ENCODE assay signal across 8 cellular contexts in the genomic region with DNA sequence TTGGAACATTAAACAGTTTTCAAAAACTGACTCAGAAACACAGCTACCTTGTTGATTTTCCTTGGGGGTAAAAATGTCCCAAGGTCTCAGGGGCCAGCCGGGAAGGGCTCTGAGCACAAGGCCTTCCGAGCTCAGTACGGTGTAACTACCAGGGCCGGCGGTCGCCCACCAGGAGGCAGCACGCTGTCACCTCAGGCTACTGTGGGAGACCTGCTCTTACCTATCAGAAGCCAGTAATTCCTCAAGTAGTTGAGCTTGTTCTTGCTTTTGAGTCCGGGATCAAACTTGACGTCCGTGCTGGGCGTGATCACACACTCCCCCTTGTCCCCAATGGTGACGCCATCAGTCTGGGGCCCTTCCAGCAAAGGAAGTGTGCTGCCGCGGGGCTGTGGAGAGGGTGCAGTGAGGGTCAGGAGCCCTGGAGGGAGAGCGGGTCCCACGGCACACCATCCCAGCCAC. TPM values are rescaled to one million over a fixed set of nuclear protein-coding genes. Genes with fewer than 3 reads are reported as not detected.
DNase-seq lines count a peak whose midpoint lies in the region; ATAC-seq and TF ChIP-seq lines count a peak whose summit lies in the region.

No MANE protein-coding gene starts in this region.

- H3K4ac ChIP-seq in trophoblast cell (ENCODE audit: low read depth, low read length), result no peak overlapping the region

- no peak overlapping the region for H2BK120ac ChIP-seq in trophoblast cell (ENCODE audit: insufficient read depth, low read length, poor library complexity)

- H2BK5ac ChIP-seq in trophoblast cell (ENCODE audit: low read depth, low read length, poor library complexity), result no peak overlapping the region

- no peak overlapping the region for H3K23ac ChIP-seq in trophoblast cell (ENCODE audit: low read length)

- peak overlapping the region; percentile 63 for H3K27ac Mint-ChIP-seq in activated T-helper 1 cell treated with anti-CD3 and anti-CD28 coated beads, Interleukin-12 subunit alpha, Interleukin-12 subunit beta, Interleukin-2, Interleukin-4 antibody, amounts not matched to agents 30 ng/mL and 10 ng/mL and 1 ng/mL, durations not matched to agents 14 hours and 24 hours and 36 hours

- no peaks in the 10 kb centered on the region for H3K4me1 ChIP-seq in foreskin keratinocyte
- H3K4me1 ChIP-seq in trophoblast cell (ENCODE audit: control insufficient read depth in 1 of 2, insufficient read depth in 2 of 2, low read length in 2 of 2), result peaks cover 3 to 11% of the 10 kb centered on the region in 2 experiments

- no peak overlapping the region for H4K91ac ChIP-seq in trophoblast cell (ENCODE audit: low read depth, low read length)

- H3K27ac ChIP-seq in foreskin keratinocyte (no peak overlapping the region), trophoblast cell (ENCODE audit: low read depth, low read length) (no peak overlapping the region)

- peaks cover 91% of the 10 kb centered on the region for H3K4me1 Mint-ChIP-seq in activated T-helper 1 cell treated with anti-CD3 and anti-CD28 coated beads, Interleukin-12 subunit alpha, Interleukin-12 subunit beta, Interleukin-2, Interleukin-4 antibody, amounts not matched to agents 30 ng/mL and 10 ng/mL and 1 ng/mL, durations not matched to agents 14 hours and 24 hours and 36 hours (ENCODE audit: low read depth)

- TF ChIP-seq CTCF in foreskin keratinocyte (conservative IDR thresholded peaks at IDR 0.05), result peak; percentile 76

- no peak overlapping the region for H3K9ac ChIP-seq in trophoblast cell (ENCODE audit: low read length)

- H3K79me2 ChIP-seq in trophoblast cell (ENCODE audit: control insufficient read depth, insufficient read depth, low read length, poor library complexity), result no peaks in the 10 kb centered on the region

- intact Hi-C loops in activated T-helper 1 cell treated with anti-CD3 and anti-CD28 coated beads, Interleukin-12 subunit alpha, Interleukin-12 subunit beta, Interleukin-2, Interleukin-4 antibody, amounts not matched to agents 30 ng/mL and 10 ng/mL and 1 ng/mL, durations not matched to agents 14 hours and 24 hours and 36 hours (cut with micrococcal nuclease), result loop anchor here (1.0 to 5.0 kb wide), 2 partner anchors 36 to 70 kb away; no protein-coding TSS in a partner anchor

- H3K14ac ChIP-seq in trophoblast cell (ENCODE audit: low read length), result no peak overlapping the region

- no peak overlapping the region for H2AK5ac ChIP-seq in trophoblast cell (ENCODE audit: low read length)

- H2AFZ ChIP-seq in trophoblast cell (ENCODE audit: insufficient read depth, low read length, poor library complexity), result no peak overlapping the region

- ATAC-seq in foreskin keratinocyte (peak; percentile 69), HG03108 (IDR thresholded peaks at IDR 0.05; ENCODE audit: unreplicated experiment) (no peak)

- peaks cover 81% of the 10 kb centered on the region for H3K36me3 Mint-ChIP-seq in activated T-helper 1 cell treated with anti-CD3 and anti-CD28 coated beads, Interleukin-12 subunit alpha, Interleukin-12 subunit beta, Interleukin-2, Interleukin-4 antibody, amounts not matched to agents 30 ng/mL and 10 ng/mL and 1 ng/mL, durations not matched to agents 14 hours and 24 hours and 36 hours (ENCODE audit: low read depth)

- no peak overlapping the region for H4K12ac ChIP-seq in trophoblast cell (ENCODE audit: low read depth, low read length)

- H3K18ac ChIP-seq in trophoblast cell (ENCODE audit: low read length), result no peak overlapping the region

- no CpG with 5 or more reads among the region's 16 CpGs for WGBS in trophoblast cell (ENCODE audit: extremely low coverage, insufficient coverage, insufficient read length)

- H3K9me3 Mint-ChIP-seq in activated T-helper 1 cell treated with anti-CD3 and anti-CD28 coated beads, Interleukin-12 subunit alpha, Interleukin-12 subunit beta, Interleukin-2, Interleukin-4 antibody, amounts not matched to agents 30 ng/mL and 10 ng/mL and 1 ng/mL, durations not matched to agents 14 hours and 24 hours and 36 hours, result peaks cover 4% of the 10 kb centered on the region

- H3K4me2 ChIP-seq in trophoblast cell (ENCODE audit: low read length), result no peak overlapping the region

- H3K4me3 ChIP-seq in trophoblast cell (ENCODE audit: low read depth, low read length), result no peak overlapping the region

- no peak overlapping the region for H4K8ac ChIP-seq in trophoblast cell (ENCODE audit: low read depth, low read length)

- no peaks in the 10 kb centered on the region for H3K27me3 Mint-ChIP-seq in activated T-helper 1 cell treated with anti-CD3 and anti-CD28 coated beads, Interleukin-12 subunit alpha, Interleukin-12 subunit beta, Interleukin-2, Interleukin-4 antibody, amounts not matched to agents 30 ng/mL and 10 ng/mL and 1 ng/mL, durations not matched to agents 14 hours and 24 hours and 36 hours (ENCODE audit: insufficient read depth)

- peaks cover 6% of the 10 kb centered on the region for H3K9me3 ChIP-seq in trophoblast cell (ENCODE audit: insufficient read depth, low read depth, low read length)

- DNase-seq in D341Med (ENCODE audit: low spot score) (peak; percentile 91), NCI-H1092 (lab: John Stamatoyannopoulos, UW) (peak; percentile 1), foreskin keratinocyte (peak in 1 of 2 donors; percentile 46), trophoblast cell (peak; percentile 59 to 77), GDM1 (lab: John Stamatoyannopoulos, UW) (no peak), H4 (ENCODE audit: low spot score) (no peak)
- DNase-seq in activated T-helper 1 cell treated with anti-CD3 and anti-CD28 coated beads, Interleukin-12 subunit alpha, Interleukin-12 subunit beta, Interleukin-2, Interleukin-4 antibody, amounts not matched to agents 30 ng/mL and 10 ng/mL and 1 ng/mL, durations not matched to agents 14 hours and 24 hours and 36 hours (ENCODE audit: low spot score), result peak; percentile 23

- H3K4me3 Mint-ChIP-seq in activated T-helper 1 cell treated with anti-CD3 and anti-CD28 coated beads, Interleukin-12 subunit alpha, Interleukin-12 subunit beta, Interleukin-2, Interleukin-4 antibody, amounts not matched to agents 30 ng/mL and 10 ng/mL and 1 ng/mL, durations not matched to agents 14 hours and 24 hours and 36 hours, result no peak overlapping the region

- H3K27me3 ChIP-seq in foreskin keratinocyte (no peaks in the 10 kb centered on the region), trophoblast cell (ENCODE audit: insufficient read depth, low read length) (no peaks in the 10 kb centered on the region)

- peaks cover 8 to 16% of the 10 kb centered on the region in 2 experiments for H3K36me3 ChIP-seq in trophoblast cell (ENCODE audit: control insufficient read depth in 1 of 2, insufficient read depth in 2 of 2, low read length in 2 of 2)

- H2BK12ac ChIP-seq in trophoblast cell (ENCODE audit: low read length), result no peak overlapping the region

- H3K79me1 ChIP-seq in trophoblast cell (ENCODE audit: low read length), result no peaks in the 10 kb centered on the region

RNA-seq across cellular contexts. Expression of gene ICAM2, which starts 43.4 kb away (rescaled TPM):
- total RNA-seq in activated T-helper 1 cell treated with anti-CD3 and anti-CD28 coated beads, Interleukin-12 subunit alpha, Interleukin-12 subunit beta, Interleukin-2, Interleukin-4 antibody, amounts not matched to agents 30 ng/mL and 10 ng/mL and 1 ng/mL, durations not matched to agents 14 hours and 24 hours and 36 hours, result 58.3 and 62.1 TPM in 2 replicates
- total RNA-seq in foreskin keratinocyte, result 0.14 and 0.48 TPM in 2 replicates
- polyA plus RNA-seq in foreskin keratinocyte, result 0.46 and 0.54 TPM in 2 replicates
- 0.07 and 0.08 TPM in 2 replicates for polyA plus RNA-seq in trophoblast cell (2013)
- total RNA-seq in H4 (2014; rRNA removed; shearing (Covaris generic)), result 0.14 TPM in 1 of 2 replicates, not detected in the other

Comparison
In these comparisons a context has a peak if more than half of its experiments do, and no peak if none do; other contexts are left out.
1. DNase-seq: peak in D341Med (single experiment), NCI-H1092 (single experiment), activated T-helper 1 cell treated with anti-CD3 and anti-CD28 coated beads, Interleukin-12 subunit alpha, Interleukin-12 subunit beta, Interleukin-2, Interleukin-4 antibody, amounts not matched to agents 30 ng/mL and 10 ng/mL and 1 ng/mL, durations not matched to agents 14 hours and 24 hours and 36 hours (single experiment) and trophoblast cell (2 of 2); none in GDM1 (single experiment) and H4 (single experiment).
2. RNA of gene ICAM2, which starts 43.4 kb away (total RNA-seq): 58.3 to 62.1 TPM in activated T-helper 1 cell treated with anti-CD3 and anti-CD28 coated beads, Interleukin-12 subunit alpha, Interleukin-12 subunit beta, Interleukin-2, Interleukin-4 antibody, amounts not matched to agents 30 ng/mL and 10 ng/mL and 1 ng/mL, durations not matched to agents 14 hours and 24 hours and 36 hours; 0.14 to 0.48 TPM in foreskin keratinocyte and 0.14 TPM in H4; every median in the first group is over 10 times any median in the second.